In the genomic region with DNA sequence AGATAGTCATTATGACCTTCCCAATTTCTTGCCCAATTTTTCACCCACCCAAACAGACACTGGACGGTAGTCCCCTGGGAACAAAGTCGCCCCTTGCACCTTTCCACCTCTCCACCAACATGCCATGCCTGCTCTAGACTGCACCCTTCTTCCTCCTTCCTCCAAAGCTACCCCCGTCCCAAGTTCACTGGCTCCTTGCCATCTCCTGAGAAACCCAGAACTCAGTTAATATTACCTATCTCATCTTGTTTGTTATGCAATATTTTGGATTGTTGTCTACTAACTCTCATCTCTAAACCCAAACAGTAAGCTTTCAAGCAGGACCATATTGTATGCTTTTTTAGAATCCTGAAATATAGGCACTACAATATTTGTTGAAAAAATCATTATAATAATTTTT, we compare ENCODE assay signal across 1 cellular context.
TF ChIP-seq lines count a peak whose summit lies in the region.

No MANE protein-coding gene starts in this region.

TF ChIP-seq in A549, 52 proteins besides CTCF, POLR2A, EP300 and RAD21 (continued from another document):
- TF ChIP-seq TP53 (CRISPR knock-in tag; IDR thresholded peaks at IDR 0.05): no peak
- no peak for TF ChIP-seq FOXS1 (CRISPR knock-in tag; IDR thresholded peaks at IDR 0.05)
- no peak for TF ChIP-seq KDM5A (IDR thresholded peaks at IDR 0.05)
